ENCODE assay signal across 8 cellular contexts in the genomic region with DNA sequence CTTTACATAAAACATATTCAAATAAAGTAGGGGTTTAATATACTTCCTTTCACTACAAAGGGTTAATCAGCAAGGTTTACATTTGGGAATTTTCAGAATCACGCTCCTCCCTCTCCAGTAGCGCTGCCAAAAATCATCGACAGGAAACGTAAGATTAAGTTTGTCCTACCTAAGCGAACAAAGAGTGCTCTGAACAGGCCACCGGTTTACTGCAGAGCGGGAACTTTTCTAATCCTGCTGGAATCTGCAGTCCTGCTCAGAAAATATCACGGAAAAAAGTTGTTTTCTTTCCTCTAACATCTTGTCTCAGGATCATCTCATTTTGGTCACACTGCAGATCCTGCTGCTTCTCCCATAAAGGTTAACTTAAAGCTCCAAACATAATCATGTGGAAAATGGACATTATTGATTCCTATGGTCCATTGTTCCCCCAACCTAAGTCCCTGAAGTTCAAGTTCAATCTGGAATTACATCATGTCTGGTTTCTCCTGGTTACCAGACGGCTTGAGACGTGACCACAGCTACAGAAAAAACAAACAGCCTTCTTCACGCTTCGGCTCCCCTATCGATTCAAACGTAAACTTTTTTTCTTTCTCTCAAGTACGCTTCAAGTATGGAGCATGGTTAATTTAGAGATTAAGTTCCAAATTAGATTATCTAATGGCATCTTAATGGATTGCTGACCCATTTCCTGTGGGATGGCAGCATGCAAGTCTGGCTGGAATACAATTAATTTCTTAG.
DNase-seq lines count a peak whose midpoint lies in the region; ATAC-seq and TF ChIP-seq lines count a peak whose summit lies in the region.

No MANE protein-coding gene starts in this region.

- peak overlapping the region; percentile 30 for H3K4me3 Mint-ChIP-seq in osteocyte (ENCODE audit: unreplicated experiment)

- peak overlapping the region; percentile 89 for H3K27ac Mint-ChIP-seq in osteocyte (ENCODE audit: unreplicated experiment)

- no peaks in the 10 kb centered on the region for H3K27me3 Mint-ChIP-seq in osteocyte (ENCODE audit: unreplicated experiment)

- peaks cover 5% of the 10 kb centered on the region for H3K36me3 Mint-ChIP-seq in osteocyte (ENCODE audit: unreplicated experiment)

- DNase-seq in DMS53 treated with DMSO at 0.1 percent for 48 hours (lab: John Stamatoyannopoulos, UW; ENCODE audit: unreplicated experiment) = peak; percentile 19
- peak; percentile 97 for DNase-seq in NCI-H69 (lab: John Stamatoyannopoulos, UW)
- DNase-seq in fibroblast of gingiva (ENCODE audit: low read depth) = peak; percentile 27
- DNase-seq in osteocyte (ENCODE audit: extremely low spot score, unreplicated experiment) = no peak
- no peak for DNase-seq in GM20000 (ENCODE audit: low spot score)
- DNase-seq in stimulated activated naive CD4-positive, alpha-beta T cell treated with Interleukin-2 at 50 U/mL for 16 hours (lab: John Stamatoyannopoulos, UW) = no peak
- no peak for DNase-seq in activated CD8-positive, alpha-beta memory T cell treated with anti-CD3 and anti-CD28 coated beads, Interleukin-2, amount 50 U/mL, for 4 hours

- peaks cover 36% of the 10 kb centered on the region for H3K4me1 Mint-ChIP-seq in osteocyte (ENCODE audit: unreplicated experiment)

- no peak for ATAC-seq in GM18909 (IDR thresholded peaks at IDR 0.05; ENCODE audit: poor library complexity, unreplicated experiment)

- no peaks in the 10 kb centered on the region for H3K9me3 Mint-ChIP-seq in osteocyte (ENCODE audit: unreplicated experiment)

- TF ChIP-seq CTCF in osteocyte (IDR thresholded peaks at IDR 0.05) = no peak
- TF ChIP-seq CTCF in GM20000 (IDR thresholded peaks at IDR 0.05; ENCODE audit: extremely low read depth, missing control alignments) = no peak

Comparison
In these comparisons a context has a peak if more than half of its experiments do, and no peak if none do; other contexts are left out.
1. DNase-seq: peak in DMS53 treated with DMSO at 0.1 percent for 48 hours (single experiment), NCI-H69 (single experiment) and fibroblast of gingiva (single experiment); none in osteocyte (single experiment), GM20000 (single experiment), stimulated activated naive CD4-positive, alpha-beta T cell treated with Interleukin-2 at 50 U/mL for 16 hours (single experiment) and activated CD8-positive, alpha-beta memory T cell treated with anti-CD3 and anti-CD28 coated beads, Interleukin-2, amount 50 U/mL, for 4 hours (single experiment).